12 cellular contexts compared by ENCODE assay signal in genomic region chr18:22466608-22467390, GRCh38. TPM values are rescaled to one million over a fixed set of nuclear protein-coding genes. Genes with fewer than 3 reads are reported as not detected.
DNase-seq lines count a peak whose midpoint lies in the region; ATAC-seq lines count a peak whose summit lies in the region.
"Had no signal": no experiment of that assay in that cellular context is flagged by ENCODE, and none has a peak within 500 bp of the region (broad histone marks: within the 10 kb centered on the region; RNA-seq: fewer than 3 reads in every experiment).

No MANE protein-coding gene starts in this region.

- H3K9me3 ChIP-seq in mesenchymal stem cell (ENCODE audit: control insufficient read depth, low read length) = peaks cover 4% of the 10 kb centered on the region

- H3K27ac ChIP-seq in epithelial cell of prostate = peak overlapping the region; percentile 96
- H3K27ac ChIP-seq in mesenchymal stem cell (ENCODE audit: low read length, poor library complexity, severe bottlenecking) = peak overlapping the region; percentile 62
- H3K27ac ChIP-seq: neural progenitor cell had no signal

- H3K4me1 Mint-ChIP-seq in naive thymus-derived CD8-positive, alpha-beta T cell = peaks cover 0 to 8% (median 0%) of the 10 kb centered on the region in 4 donors

- H3K4ac ChIP-seq in mesenchymal stem cell (ENCODE audit: low read depth in 1 of 2, low read length in 2 of 2) = peak overlapping the region in 1 of 2 experiments; percentile 83

- peak overlapping the region; percentile 4 for H4K8ac ChIP-seq in mesenchymal stem cell (ENCODE audit: low read length)

- peaks cover 0 to 4% (median 0%) of the 10 kb centered on the region in 9 donors for H3K9me3 Mint-ChIP-seq in naive thymus-derived CD8-positive, alpha-beta T cell
- H3K9me3 Mint-ChIP-seq: neural progenitor cell had no signal

- H3K18ac ChIP-seq in mesenchymal stem cell (ENCODE audit: low read depth in 1 of 2, low read length in 2 of 2) = peak overlapping the region; percentile 67 to 94

- no peaks in the 10 kb centered on the region for H3K36me3 Mint-ChIP-seq in naive thymus-derived CD8-positive, alpha-beta T cell
- H3K36me3 Mint-ChIP-seq: neural progenitor cell had no signal

- H3K79me1 ChIP-seq in mesenchymal stem cell (replicated peaks; ENCODE audit: low read length, poor library complexity, severe bottlenecking) = no peaks in the 10 kb centered on the region

- H3K4me1 ChIP-seq in mesenchymal stem cell (ENCODE audit: control insufficient read depth, insufficient read depth, low read depth, low read length) = peaks cover 22% of the 10 kb centered on the region
- H3K4me1 ChIP-seq: neural progenitor cell had no signal

- DNase-seq in ACHN = peak; percentile 9
- DNase-seq in M059J (ENCODE audit: low read depth) = peak; percentile 91
- DNase-seq in epithelial cell of prostate (ENCODE audit: low read depth, low spot score) = peak; percentile 95
- peak; percentile 91 for DNase-seq in mesenchymal stem cell
- DNase-seq in naive thymus-derived CD8-positive, alpha-beta T cell = no peak
- DNase-seq: C1 segment of cervical spinal cord, NCI-H526 had no signal

- no peaks in the 10 kb centered on the region for H3K36me3 ChIP-seq in mesenchymal stem cell (ENCODE audit: control insufficient read depth in 1 of 2, insufficient read depth in 2 of 2, low read depth in 1 of 2, low read length in 2 of 2)
- H3K36me3 ChIP-seq: neural progenitor cell had no signal

- H3K27me3 Mint-ChIP-seq in naive thymus-derived CD8-positive, alpha-beta T cell = peaks cover 0 to 10% (median 1%) of the 10 kb centered on the region in 5 donors

- H2BK120ac ChIP-seq in mesenchymal stem cell (ENCODE audit: low read depth, low read length) = peak overlapping the region; percentile 56

- WGBS in mesenchymal stem cell = 19% methylated on average over 3 of the region's 3 CpGs

- no peak overlapping the region for H3K4me3 Mint-ChIP-seq in naive thymus-derived CD8-positive, alpha-beta T cell
- H3K4me3 Mint-ChIP-seq: neural progenitor cell had no signal

- H2BK15ac ChIP-seq in mesenchymal stem cell (ENCODE audit: low read depth, poor library complexity, severe bottlenecking) = no peak overlapping the region

- no peak overlapping the region for H3K14ac ChIP-seq in mesenchymal stem cell (ENCODE audit: low read length in 2 of 2)

- no peak for ATAC-seq in GM18861 (IDR thresholded peaks at IDR 0.05; ENCODE audit: unreplicated experiment)
- no peak for ATAC-seq in HG03108 (IDR thresholded peaks at IDR 0.05; ENCODE audit: unreplicated experiment)
- ATAC-seq in naive thymus-derived CD8-positive, alpha-beta T cell = no peak
- ATAC-seq in GM18867 (IDR thresholded peaks at IDR 0.05; ENCODE audit: unreplicated experiment) = no peak

- no peaks in the 10 kb centered on the region for H3K27me3 ChIP-seq in mesenchymal stem cell (ENCODE audit: control insufficient read depth in 1 of 2, insufficient read depth in 1 of 2, low read length in 2 of 2)
- H3K27me3 ChIP-seq: neural progenitor cell had no signal

- peak overlapping the region; percentile 12 for H4K91ac ChIP-seq in mesenchymal stem cell (ENCODE audit: low read length)

- no peak overlapping the region for H3K23ac ChIP-seq in mesenchymal stem cell (ENCODE audit: low read length in 2 of 2)

- peak overlapping the region; percentile 32 for H3K4me2 ChIP-seq in mesenchymal stem cell (ENCODE audit: low read length, poor library complexity, severe bottlenecking)
- H3K4me2 ChIP-seq: neural progenitor cell had no signal

- no peak overlapping the region for H2AK5ac ChIP-seq in mesenchymal stem cell (ENCODE audit: low read length, severe bottlenecking)

- peak overlapping the region in 1 of 2 experiments; percentile 20 for H3K4me3 ChIP-seq in mesenchymal stem cell (ENCODE audit: insufficient read depth in 1 of 2, low read depth in 1 of 2, low read length in 2 of 2)
- H3K4me3 ChIP-seq: neural progenitor cell had no signal

- H2AFZ ChIP-seq in mesenchymal stem cell (ENCODE audit: low read depth, low read length) = no peak overlapping the region
- H2AFZ ChIP-seq: neural progenitor cell had no signal

- peak overlapping the region in 1 of 10 donors; percentile 67 for H3K27ac Mint-ChIP-seq in naive thymus-derived CD8-positive, alpha-beta T cell
- H3K27ac Mint-ChIP-seq: neural progenitor cell had no signal

- peak overlapping the region; percentile 85 to 99 for H2BK12ac ChIP-seq in mesenchymal stem cell (ENCODE audit: low read length in 2 of 2)

- H2BK5ac ChIP-seq in mesenchymal stem cell (ENCODE audit: low read depth, low read length, poor library complexity, severe bottlenecking) = no peak overlapping the region

- in situ Hi-C loops in ACHN (cut with HindIII; ENCODE audit: low pct_ligation_motif_present, low pct_unique_long_range_greater_than_20kb, low sequenced_read_pairs) = no loop called here

- peak overlapping the region; percentile 63 for H3K9ac ChIP-seq in mesenchymal stem cell (ENCODE audit: low read length)
- H3K9ac ChIP-seq: neural progenitor cell had no signal

- POLR2A ChIA-PET in naive thymus-derived CD8-positive, alpha-beta T cell (lab: Charles Lee) = no interaction called here

RNA-seq across cellular contexts. Expression of gene CTAGE1, which starts 49.1 kb away (rescaled TPM):
- total RNA-seq in M059J (2014; rRNA removed; shearing (Covaris generic)) = 0.15 TPM in 1 of 2 replicates, not detected in the other
- polyA plus RNA-seq in mesenchymal stem cell (2013, experiment 1 of 2) = 0.03 TPM
- 0.01 TPM for polyA plus RNA-seq in mesenchymal stem cell (2013, experiment 2 of 2)
- not detected for total RNA-seq in naive thymus-derived CD8-positive, alpha-beta T cell
- not detected for polyA plus RNA-seq in naive thymus-derived CD8-positive, alpha-beta T cell
- total RNA-seq: activated CD8-positive, alpha-beta memory T cell treated with anti-CD3 and anti-CD28 coated beads for 36 hours had no signal

Comparison
In these comparisons a context has a peak if more than half of its experiments do, and no peak if none do; other contexts are left out.
1. DNase-seq: peak in ACHN (single experiment), M059J (single experiment), epithelial cell of prostate (single experiment) and mesenchymal stem cell (single experiment); none in naive thymus-derived CD8-positive, alpha-beta T cell (0 of 10).